In genomic region chr5:122332589-122333555, GRCh38 we compare ENCODE assay signal across 1 cellular context.
TF ChIP-seq lines count a peak whose summit lies in the region.

No MANE protein-coding gene starts in this region.

TF ChIP-seq in HEK293, 187 proteins besides CTCF, POLR2A, EP300 and RAD21 (continued from another document):
- no peak for TF ChIP-seq AEBP2 (tag by site-specific recombination; IDR thresholded peaks at IDR 0.05; ENCODE audit: borderline replicate concordance)
- peak; percentile 90 for TF ChIP-seq OVOL3 (tag by site-specific recombination; IDR thresholded peaks at IDR 0.05)
- no peak for TF ChIP-seq INSM2 (tag by site-specific recombination; IDR thresholded peaks at IDR 0.05)
- TF ChIP-seq ZNF248 (tag by site-specific recombination; IDR thresholded peaks at IDR 0.05), result no peak
- TF ChIP-seq ZNF133 (tag by site-specific recombination; IDR thresholded peaks at IDR 0.05), result no peak
- TF ChIP-seq ZNF670 (tag by site-specific recombination; IDR thresholded peaks at IDR 0.05; ENCODE audit: low read depth), result no peak
- no peak for TF ChIP-seq ZNF146 (tag by site-specific recombination; IDR thresholded peaks at IDR 0.05)
- 0 out of 2 replicates have a peak, but pooled peaks have one; percentile 17 for TF ChIP-seq SP7 (tag by site-specific recombination; IDR thresholded peaks at IDR 0.05)
- TF ChIP-seq ZNF10 (tag by site-specific recombination; IDR thresholded peaks at IDR 0.05), result 0 out of 2 replicates have a peak, but pooled peaks have one; percentile 49
- TF ChIP-seq ZNF600 (tag by site-specific recombination; IDR thresholded peaks at IDR 0.05), result no peak
- TF ChIP-seq MEIS1 (CRISPR knock-in tag; IDR thresholded peaks at IDR 0.05; ENCODE audit: borderline replicate concordance), result peak; percentile 37; the same call in 1 of the 2 replicates
- 0 out of 2 replicates have a peak, but pooled peaks have one; percentile 48 for TF ChIP-seq ZBTB17 (tag by site-specific recombination; IDR thresholded peaks at IDR 0.05)
- peak; percentile 97 for TF ChIP-seq ZNF843 (tag by site-specific recombination; IDR thresholded peaks at IDR 0.05)
- no peak for TF ChIP-seq ZNF354C (tag by site-specific recombination; IDR thresholded peaks at IDR 0.05; ENCODE audit: borderline replicate concordance, low read depth)
- no peak for TF ChIP-seq ZNF830 (tag by site-specific recombination; IDR thresholded peaks at IDR 0.05; ENCODE audit: low read depth)
- no peak for TF ChIP-seq ZNF473 (tag by site-specific recombination; IDR thresholded peaks at IDR 0.05)
- no peak for TF ChIP-seq ZNF623 (tag by site-specific recombination; IDR thresholded peaks at IDR 0.05)
- no peak for TF ChIP-seq MYNN (tag by site-specific recombination; IDR thresholded peaks at IDR 0.05; ENCODE audit: borderline replicate concordance)
- TF ChIP-seq ZNF558 (tag by site-specific recombination; IDR thresholded peaks at IDR 0.05), result no peak
- TF ChIP-seq ZNF510 (tag by site-specific recombination; IDR thresholded peaks at IDR 0.05; ENCODE audit: insufficient replicate concordance), result no peak
